In the genomic region with DNA sequence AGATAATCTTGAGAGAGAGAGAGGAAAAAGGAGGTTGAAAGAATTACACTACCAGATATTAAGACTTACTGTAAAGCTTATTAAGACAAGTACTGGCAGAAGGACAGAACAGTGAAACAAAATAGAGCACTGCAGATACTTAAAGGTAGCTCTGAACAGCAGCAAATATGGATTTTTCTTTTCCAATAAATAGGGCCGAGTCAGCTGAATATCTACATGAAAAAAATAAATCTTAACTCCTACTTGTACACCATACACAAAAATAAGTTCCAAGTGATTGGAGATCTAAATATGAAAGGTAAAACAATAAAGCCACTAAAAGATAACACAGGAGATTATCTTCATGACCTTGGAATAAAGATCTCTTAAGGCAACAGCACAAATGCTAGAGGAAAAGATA, we compare ENCODE assay signal across 1 cellular context.
TF ChIP-seq lines count a peak whose summit lies in the region.

No MANE protein-coding gene starts in this region.

TF ChIP-seq in HepG2, 621 proteins besides CTCF, POLR2A, EP300 and RAD21:
- TF ChIP-seq ZBTB46 (CRISPR knock-in tag; IDR thresholded peaks at IDR 0.05; ENCODE audit: borderline replicate concordance) (no peak), ZC3H4 (CRISPR knock-in tag; IDR thresholded peaks at IDR 0.05; ENCODE audit: borderline replicate concordance) (no peak), MAFF (IDR thresholded peaks at IDR 0.05; ENCODE audit: low read depth, low read length) (peak; percentile 67), DPF2 (CRISPR knock-in tag; IDR thresholded peaks at IDR 0.05; ENCODE audit: borderline replicate concordance, low read depth) (no peak), MAFK (conservative IDR thresholded peaks at IDR 0.05 in 1 of 2, IDR thresholded peaks at IDR 0.05 in 1 of 2; ENCODE audit: low read length in 2 of 2) (peak; percentile 54 to 83)
- TF ChIP-seq, protein P1, sequence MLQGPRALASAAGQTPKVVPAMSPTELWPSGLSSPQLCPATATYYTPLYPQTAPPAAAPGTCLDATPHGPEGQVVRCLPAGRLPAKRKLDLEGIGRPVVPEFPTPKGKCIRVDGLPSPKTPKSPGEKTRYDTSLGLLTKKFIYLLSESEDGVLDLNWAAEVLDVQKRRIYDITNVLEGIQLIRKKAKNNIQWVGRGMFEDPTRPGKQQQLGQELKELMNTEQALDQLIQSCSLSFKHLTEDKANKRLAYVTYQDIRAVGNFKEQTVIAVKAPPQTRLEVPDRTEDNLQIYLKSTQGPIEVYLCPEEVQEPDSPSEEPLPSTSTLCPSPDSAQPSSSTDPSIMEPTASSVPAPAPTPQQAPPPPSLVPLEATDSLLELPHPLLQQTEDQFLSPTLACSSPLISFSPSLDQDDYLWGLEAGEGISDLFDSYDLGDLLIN (CRISPR knock-in tag; IDR thresholded peaks at IDR 0.05; ENCODE audit: borderline replicate concordance): no peak
